In genomic region chr15:67836134-67836455, GRCh38 we compare ENCODE assay signal across 9 cellular contexts. TPM values are rescaled to one million over a fixed set of nuclear protein-coding genes. Genes with fewer than 3 reads are reported as not detected.
DNase-seq lines count a peak whose midpoint lies in the region; ATAC-seq, FAIRE-seq and TF ChIP-seq lines count a peak whose summit lies in the region.
"Had no signal": no experiment of that assay in that cellular context is flagged by ENCODE, and none has a peak within 500 bp of the region (broad histone marks: within the 10 kb centered on the region; RNA-seq: fewer than 3 reads in every experiment).

No MANE protein-coding gene starts in this region.

- ATAC-seq in gastroesophageal sphincter = no peak
- ATAC-seq: HCT116 had no signal

- DNase-seq in GM12865 (ENCODE audit: low read depth) (no peak), WERI-Rb-1 (no peak), HTR-8/SVneo (ENCODE audit: insufficient read length, low spot score) (no peak), NCI-H1048 (lab: John Stamatoyannopoulos, UW) (no peak), T1000 (lab: John Stamatoyannopoulos, UW) (no peak)

- H3K27ac ChIP-seq in WERI-Rb-1 (no peak overlapping the region), gastroesophageal sphincter (no peak overlapping the region), skeletal muscle tissue (ENCODE audit: low read depth, low read length) (no peak overlapping the region)

- TF ChIP-seq CTCF in GM12865 (IDR thresholded peaks at IDR 0.05; ENCODE audit: insufficient read depth, low read depth, low read length, missing control alignments) (no peak), WERI-Rb-1 (IDR thresholded peaks at IDR 0.05; ENCODE audit: low read depth, low read length) (no peak), gastroesophageal sphincter (IDR thresholded peaks at IDR 0.05) (no peak)

- H3K4me3 ChIP-seq in GM12865 (ENCODE audit: low read depth, low read length) = peak overlapping the region; percentile 29
- peak overlapping the region; percentile 42 for H3K4me3 ChIP-seq in WERI-Rb-1 (ENCODE audit: low read depth, low read length)
- peak overlapping the region; percentile 11 to 48 for H3K4me3 ChIP-seq in gastroesophageal sphincter
- peak overlapping the region; percentile 32 to 62 (median 56) for H3K4me3 ChIP-seq in skeletal muscle tissue (ENCODE audit: low read length in 3 of 3)

- H3K27me3 ChIP-seq in WERI-Rb-1 (ENCODE audit: insufficient read depth, low read depth, severe bottlenecking) (peaks cover 43% of the 10 kb centered on the region), gastroesophageal sphincter (peaks cover 51% of the 10 kb centered on the region), skeletal muscle tissue (ENCODE audit: control insufficient read depth in 3 of 3, insufficient read depth in 3 of 3, low read length in 3 of 3) (peaks cover 25 to 42% (median 40%) of the 10 kb centered on the region in 3 donors)

- no peak for TF ChIP-seq EP300 in gastroesophageal sphincter (IDR thresholded peaks at IDR 0.05)

- no peak for FAIRE-seq in HTR-8/SVneo (lab: Jason Lieb, UNC)

- H3K36me3 ChIP-seq in WERI-Rb-1 (no peaks in the 10 kb centered on the region), gastroesophageal sphincter (no peaks in the 10 kb centered on the region), skeletal muscle tissue (ENCODE audit: control insufficient read depth in 3 of 3, insufficient read depth in 3 of 3, low read length in 3 of 3) (no peaks in the 10 kb centered on the region)

- TF ChIP-seq POLR2A in gastroesophageal sphincter (IDR thresholded peaks at IDR 0.05) = no peak

- WGBS in gastroesophageal sphincter (ENCODE audit: low coverage in 1 of 2), 2 donors = 12 to 15% methylated on average over 7 of the region's 16 CpGs

- no peaks in the 10 kb centered on the region for H3K9me3 ChIP-seq in WERI-Rb-1 (ENCODE audit: severe bottlenecking)
- H3K9me3 ChIP-seq in gastroesophageal sphincter = no peaks in the 10 kb centered on the region
- no peaks in the 10 kb centered on the region for H3K9me3 ChIP-seq in skeletal muscle tissue (ENCODE audit: control insufficient read depth in 3 of 3, low read length in 3 of 3)

- H3K4me1 ChIP-seq in gastroesophageal sphincter (peaks cover 0 to 65% (median 26%) of the 10 kb centered on the region in 3 donors), skeletal muscle tissue (ENCODE audit: control insufficient read depth in 3 of 3, insufficient read depth in 3 of 3, low read length in 3 of 3) (peaks cover 33 to 40% (median 38%) of the 10 kb centered on the region in 3 donors)

- H3K9ac ChIP-seq in skeletal muscle tissue (ENCODE audit: low read depth in 1 of 3, low read length in 3 of 3) = peak overlapping the region; percentile 40 to 54 (median 43)

RNA-seq across cellular contexts. Expression of gene RNU6-1, which starts 3.8 kb away (rescaled TPM):
- total RNA-seq in gastroesophageal sphincter (not detected), skeletal muscle tissue (not detected)
- total RNA-seq: glomerular endothelial cell had no signal

RNA-seq across cellular contexts. Expression of gene SKOR1, which starts 10.8 kb away (rescaled TPM):
- total RNA-seq in gastroesophageal sphincter (1 to 10 TPM in 2 of 4 donors, under 1 TPM in 2; 0.46 to 2.2 (median 0.87) TPM), skeletal muscle tissue (under 0.01 TPM)
- total RNA-seq: glomerular endothelial cell had no signal
